Comparison of ENCODE assay signal across 8 cellular contexts in genomic region chr6:53794720-53795253, GRCh38. TPM values are rescaled to one million over a fixed set of nuclear protein-coding genes. Genes with fewer than 3 reads are reported as not detected.
A peak's percentile ranks its signal among the peaks of the same experiment; 100 is the strongest.
DNase-seq lines count a peak whose midpoint lies in the region; ATAC-seq and TF ChIP-seq lines count a peak whose summit lies in the region.

Gene LRRC1, plus strand, starts transcription at chr6:53795005. Its CDS starts 252 bp downstream, at chr6:53795257.

- no peaks in the 10 kb centered on the region for H3K27me3 ChIP-seq in left ventricle myocardium inferior (ENCODE audit: low read depth)
- H3K27me3 ChIP-seq in psoas muscle (ENCODE audit: insufficient read depth in 3 of 3, low read length in 2 of 3): peaks cover 3 to 50% (median 5%) of the 10 kb centered on the region in 3 donors

- H3K36me3 ChIP-seq in left ventricle myocardium inferior (no peaks in the 10 kb centered on the region), psoas muscle (ENCODE audit: insufficient read depth in 1 of 2, low read depth in 1 of 2) (no peaks in the 10 kb centered on the region)

- H3K4me3 ChIP-seq in GM12864 (ENCODE audit: low read depth, low read length): peak within 1 kb of the TSS; percentile 57
- peak within 1 kb of the TSS; percentile 84 for H3K4me3 ChIP-seq in HFF-Myc (replicated peaks; ENCODE audit: low read depth, low read length)
- peak within 1 kb of the TSS; percentile 88 for H3K4me3 ChIP-seq in left ventricle myocardium inferior
- H3K4me3 ChIP-seq in psoas muscle: peak within 1 kb of the TSS; percentile 79

- H3K9me3 ChIP-seq in left ventricle myocardium inferior (replicated peaks) (peaks cover 3% of the 10 kb centered on the region), psoas muscle (peaks cover 9% of the 10 kb centered on the region)

- intact Hi-C loops in left ventricle myocardium inferior (cut with micrococcal nuclease): loop anchor here (10.0 kb wide), 2 partner anchors 130 to 160 kb away; no protein-coding TSS in a partner anchor
- intact Hi-C loops in psoas muscle (cut with DNase I): loop anchor here in 1 of 2 donors (5.0 kb wide), 1 partner anchor 163 kb away; no protein-coding TSS in a partner anchor

- TF ChIP-seq CTCF in GM12864 (IDR thresholded peaks at IDR 0.05; ENCODE audit: low read depth, low read length, missing control alignments) (no peak), HFF-Myc (IDR thresholded peaks at IDR 0.05; ENCODE audit: low read depth, low read length, missing control alignments) (no peak), left ventricle myocardium inferior (IDR thresholded peaks at IDR 0.05; ENCODE audit: borderline replicate concordance) (no peak), psoas muscle (IDR thresholded peaks at IDR 0.05) (no peak)

- WGBS in psoas muscle, 3 donors: 0 to 1% (median 0%) methylated on average over 44 to 68 of the region's 68 CpGs

- H3K4me1 ChIP-seq in left ventricle myocardium inferior (peaks cover 37% of the 10 kb centered on the region), psoas muscle (peaks cover 4% of the 10 kb centered on the region)

- H3K27ac ChIP-seq in left ventricle myocardium inferior (replicated peaks): peak within 1 kb of the TSS; percentile 83
- no peak within 1 kb of the TSS for H3K27ac ChIP-seq in psoas muscle

- DNase-seq in GM12864 (ENCODE audit: low read depth) (peak; percentile 30), HFF-Myc (ENCODE audit: extremely low read depth, low read depth) (peak; percentile 58), NAMALWA (ENCODE audit: low spot score) (peak; percentile 92), SW 1271 (lab: John Stamatoyannopoulos, UW) (peak; percentile 35 to 79), amniotic stem cell (lab: John Stamatoyannopoulos, UW) (peak; percentile 75), left ventricle myocardium inferior (peak; percentile 92), psoas muscle (peak; percentile 90 to 91), ureter (ENCODE audit: low spot score) (peak; percentile 92)

- peak; percentile 76 to 93 (median 84) for ATAC-seq in psoas muscle

RNA-seq across cellular contexts. Expression of gene LRRC1, which starts in this region (rescaled TPM):
- total RNA-seq in left ventricle myocardium inferior (2.7 TPM), psoas muscle (1 to 10 TPM in 1 of 4 donors, under 1 TPM in 3; 0.42 to 1.1 (median 0.73) TPM), ureter (46.9 TPM)
- polyA plus RNA-seq in psoas muscle: under 1 TPM; 0.39 to 0.46 (median 0.44) TPM

Comparison
In these comparisons a context has a peak if more than half of its experiments do, and no peak if none do; other contexts are left out.
1. RNA of gene LRRC1 (total RNA-seq): 46.9 TPM in ureter (single experiment); 2.7 TPM in left ventricle myocardium inferior (single experiment) and 0.42 to 1.1 TPM in psoas muscle; every median in the first group is over 10 times any median in the second.
2. DNase-seq: peak in every context shown above with its lines; median percentile 92 in NAMALWA; 92 in left ventricle myocardium inferior; 92 in ureter; 90 in psoas muscle; 75 in amniotic stem cell; 58 in HFF-Myc; 57 in SW 1271; 30 in GM12864.
3. Peak in every context shown above with its lines, with median percentiles within 50 percentile points of each other: H3K4me3 ChIP-seq.